In the genomic region with DNA sequence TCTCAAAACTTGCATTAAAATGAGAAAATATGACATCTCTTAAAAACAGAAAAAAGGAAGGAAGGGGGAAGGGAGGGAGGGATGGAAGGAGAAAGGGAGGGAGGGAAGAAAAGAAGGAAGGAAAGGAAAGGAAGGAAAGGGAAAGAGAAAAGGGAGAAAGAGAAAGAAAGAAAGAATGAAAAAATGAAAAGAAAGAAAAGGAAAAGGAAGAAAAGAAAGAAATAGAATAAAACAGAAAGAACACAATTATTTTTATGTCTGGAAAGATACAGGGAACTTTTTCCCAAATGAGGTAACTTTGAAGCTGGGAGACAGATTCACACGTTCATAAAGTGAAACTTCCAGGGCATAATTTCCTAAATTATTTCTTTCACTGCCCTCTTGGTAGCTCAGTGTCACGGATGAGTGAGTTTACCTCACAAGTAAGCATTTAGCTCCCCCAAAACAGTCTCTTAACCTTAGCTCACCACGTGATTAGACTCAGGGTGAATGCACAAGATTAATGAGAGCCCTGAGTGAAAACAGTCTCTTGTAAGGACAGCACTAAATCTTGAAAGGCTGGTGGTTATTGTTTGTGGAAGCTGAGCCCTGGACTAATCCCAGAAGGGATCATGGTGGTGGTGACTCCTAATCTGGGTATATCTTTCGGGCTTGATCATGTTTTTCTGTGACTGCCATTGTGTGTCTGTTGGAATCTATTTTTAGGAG, we compare ENCODE assay signal across 1 cellular context.
TF ChIP-seq lines count a peak whose summit lies in the region.

No MANE protein-coding gene starts in this region.

TF ChIP-seq in SK-N-SH treated with all-trans-retinoic acid at 6 μM for 48 hours, 23 proteins besides CTCF, POLR2A, EP300 and RAD21 (continued from another document):
- TF ChIP-seq, protein P1, sequence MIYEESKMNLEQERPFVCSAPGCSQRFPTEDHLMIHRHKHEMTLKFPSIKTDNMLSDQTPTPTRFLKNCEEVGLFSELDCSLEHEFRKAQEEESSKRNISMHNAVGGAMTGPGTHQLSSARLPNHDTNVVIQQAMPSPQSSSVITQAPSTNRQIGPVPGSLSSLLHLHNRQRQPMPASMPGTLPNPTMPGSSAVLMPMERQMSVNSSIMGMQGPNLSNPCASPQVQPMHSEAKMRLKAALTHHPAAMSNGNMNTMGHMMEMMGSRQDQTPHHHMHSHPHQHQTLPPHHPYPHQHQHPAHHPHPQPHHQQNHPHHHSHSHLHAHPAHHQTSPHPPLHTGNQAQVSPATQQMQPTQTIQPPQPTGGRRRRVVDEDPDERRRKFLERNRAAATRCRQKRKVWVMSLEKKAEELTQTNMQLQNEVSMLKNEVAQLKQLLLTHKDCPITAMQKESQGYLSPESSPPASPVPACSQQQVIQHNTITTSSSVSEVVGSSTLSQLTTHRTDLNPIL (CRISPR knock-in tag; IDR thresholded peaks at IDR 0.05; ENCODE audit: low read depth): no peak
- TF ChIP-seq ZFP3 (CRISPR knock-in tag; IDR thresholded peaks at IDR 0.05) (no peak), OSR1 (CRISPR knock-in tag; IDR thresholded peaks at IDR 0.05) (no peak), ISL1 (CRISPR knock-in tag; IDR thresholded peaks at IDR 0.05) (no peak), SNAI2 (CRISPR knock-in tag; IDR thresholded peaks at IDR 0.05) (no peak), CSDC2 (CRISPR knock-in tag; IDR thresholded peaks at IDR 0.05) (no peak)
TF ChIP-seq in SK-N-SH treated with all-trans-retinoic acid at 6 μM for 48 hours: peak in this region for 0.
